In the genomic region with DNA sequence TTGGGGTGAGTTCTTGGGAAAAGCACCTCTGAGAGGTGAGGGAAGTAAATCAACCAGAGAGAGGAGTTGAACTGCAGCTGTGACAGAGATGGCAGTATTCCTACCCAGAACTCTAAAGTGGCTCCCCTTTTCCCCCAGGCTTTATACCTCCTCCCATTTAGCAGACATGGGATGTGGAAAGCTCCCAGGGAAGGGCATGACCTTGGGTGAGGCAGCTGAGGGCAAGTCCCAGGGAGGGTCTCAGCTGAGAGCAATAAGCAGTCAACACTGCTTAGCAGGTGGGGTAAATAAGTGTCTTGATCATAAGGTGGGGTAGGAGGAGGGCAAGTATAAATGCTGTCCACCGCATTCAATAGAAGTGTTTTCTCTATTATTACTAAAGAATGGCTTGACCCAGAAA, we compare ENCODE assay signal across 14 cellular contexts.
DNase-seq lines count a peak whose midpoint lies in the region; ATAC-seq and TF ChIP-seq lines count a peak whose summit lies in the region.
"Had no signal": no experiment of that assay in that cellular context is flagged by ENCODE, and none has a peak within 500 bp of the region (broad histone marks: within the 10 kb centered on the region; RNA-seq: fewer than 3 reads in every experiment).

No MANE protein-coding gene starts in this region.

- TF ChIP-seq CTCF in vagina (IDR thresholded peaks at IDR 0.05): no peak

- no peaks in the 10 kb centered on the region for H3K4me1 Mint-ChIP-seq in activated T-helper 17 cell treated with anti-CD3 and anti-CD28 coated beads, Interleukin-2, amount 50 U/mL, for 72 hours
- H3K4me1 Mint-ChIP-seq: CD8-positive, alpha-beta memory T cell had no signal

- H3K4me3 ChIP-seq in SJSA1 (no peak overlapping the region), thymus (ENCODE audit: low read length) (no peak overlapping the region), vagina (no peak overlapping the region)

- H3K36me3 ChIP-seq in SJSA1 (no peaks in the 10 kb centered on the region), thymus (ENCODE audit: control insufficient read depth, insufficient read depth) (no peaks in the 10 kb centered on the region), vagina (no peaks in the 10 kb centered on the region)

- no peak for ATAC-seq in activated T-helper 17 cell treated with anti-CD3 and anti-CD28 coated beads, Interleukin-2, amount 50 U/mL, for 72 hours (replicated peaks)

- no peak overlapping the region for H3K27ac Mint-ChIP-seq in activated T-helper 17 cell treated with anti-CD3 and anti-CD28 coated beads, Interleukin-2, amount 50 U/mL, for 72 hours
- H3K27ac Mint-ChIP-seq: CD8-positive, alpha-beta memory T cell; stimulated activated naive CD8-positive, alpha-beta T cell treated with anti-CD3 and anti-CD28 coated beads, Interleukin-15, Interleukin-2, amounts not matched to agents 100 ng/mL and 50 ng/mL, for 24 hours; T-helper 2 cell treated with Interferon-gamma antibody and Interleukin-4, amounts not matched to agents 5 μg/mL and 100 μg/mL, for 36 hours had no signal

- H3K9me3 ChIP-seq in SJSA1 (replicated peaks) (no peaks in the 10 kb centered on the region), thymus (ENCODE audit: control insufficient read depth) (no peaks in the 10 kb centered on the region), vagina (no peaks in the 10 kb centered on the region)

- no peak for TF ChIP-seq POLR2A in vagina (IDR thresholded peaks at IDR 0.05)

- H3K27ac ChIP-seq in SJSA1 (peak overlapping the region; percentile 92), epithelial cell of prostate (peak overlapping the region; percentile 99), thymus (ENCODE audit: low read depth) (peak overlapping the region; percentile 58), vagina (no peak overlapping the region)

- H3K27me3 Mint-ChIP-seq in activated T-helper 17 cell treated with anti-CD3 and anti-CD28 coated beads, Interleukin-2, amount 50 U/mL, for 72 hours: peaks cover 7% of the 10 kb centered on the region
- H3K27me3 Mint-ChIP-seq: CD8-positive, alpha-beta memory T cell; stimulated activated naive CD8-positive, alpha-beta T cell treated with anti-CD3 and anti-CD28 coated beads, Interleukin-15, Interleukin-2, amounts not matched to agents 100 ng/mL and 50 ng/mL, for 24 hours had no signal

- H3K4me3 Mint-ChIP-seq in activated T-helper 17 cell treated with anti-CD3 and anti-CD28 coated beads, Interleukin-2, amount 50 U/mL, for 72 hours: no peak overlapping the region
- H3K4me3 Mint-ChIP-seq: CD8-positive, alpha-beta memory T cell; stimulated activated naive CD8-positive, alpha-beta T cell treated with anti-CD3 and anti-CD28 coated beads, Interleukin-15, Interleukin-2, amounts not matched to agents 100 ng/mL and 50 ng/mL, for 24 hours; T-helper 2 cell treated with Interferon-gamma antibody and Interleukin-4, amounts not matched to agents 5 μg/mL and 100 μg/mL, for 36 hours had no signal

- no peaks in the 10 kb centered on the region for H3K27me3 ChIP-seq in SJSA1 (replicated peaks)
- H3K27me3 ChIP-seq in thymus (ENCODE audit: control insufficient read depth, insufficient read depth): no peaks in the 10 kb centered on the region
- H3K27me3 ChIP-seq in vagina: no peaks in the 10 kb centered on the region

- H3K4me1 ChIP-seq in SJSA1 (replicated peaks) (peaks cover 51% of the 10 kb centered on the region), thymus (ENCODE audit: control insufficient read depth, insufficient read depth, low read length) (no peaks in the 10 kb centered on the region), vagina (peaks cover 21% of the 10 kb centered on the region)

- DNase-seq in SJSA1 (ENCODE audit: low read depth in 1 of 2, low spot score in 2 of 2): no peak
- no peak for DNase-seq in epithelial cell of prostate (ENCODE audit: low read depth, low spot score)
- DNase-seq in myocyte (ENCODE audit: low read depth): peak; percentile 56
- no peak for DNase-seq in vagina (ENCODE audit: extremely low spot score in 2 of 2)
- DNase-seq in SKM-1 (lab: John Stamatoyannopoulos, UW; ENCODE audit: unreplicated experiment): no peak
- DNase-seq: activated effector memory CD4-positive, alpha-beta T cell treated with anti-CD3 and anti-CD28 coated beads, Interleukin-2, amount 50 U/mL, for 16 hours; CD8-positive, alpha-beta memory T cell; KG1; OCI-M1; stimulated activated CD4-positive, alpha-beta T cell treated with anti-CD3 and anti-CD28 coated beads, Interleukin-4, amount 100 ng/mL, for 24 hours had no signal

- no peaks in the 10 kb centered on the region for H3K36me3 Mint-ChIP-seq in activated T-helper 17 cell treated with anti-CD3 and anti-CD28 coated beads, Interleukin-2, amount 50 U/mL, for 72 hours (ENCODE audit: low read depth)
- H3K36me3 Mint-ChIP-seq: CD8-positive, alpha-beta memory T cell had no signal

- WGBS in thymus: 98% methylated on average over 1 of the region's 1 CpG

- intact Hi-C loops in vagina (cut with DNase I): loop anchor here (10.0 kb wide), 1 partner anchor 217 kb away; no protein-coding TSS in a partner anchor

- H3K9me3 Mint-ChIP-seq in activated T-helper 17 cell treated with anti-CD3 and anti-CD28 coated beads, Interleukin-2, amount 50 U/mL, for 72 hours: no peaks in the 10 kb centered on the region
- H3K9me3 Mint-ChIP-seq: CD8-positive, alpha-beta memory T cell; stimulated activated naive CD8-positive, alpha-beta T cell treated with anti-CD3 and anti-CD28 coated beads, Interleukin-15, Interleukin-2, amounts not matched to agents 100 ng/mL and 50 ng/mL, for 24 hours; T-helper 2 cell treated with Interferon-gamma antibody and Interleukin-4, amounts not matched to agents 5 μg/mL and 100 μg/mL, for 36 hours had no signal
